Comparison of ENCODE assay signal across 14 cellular contexts in genomic region chr5:132481243-132482211, GRCh38. TPM values are rescaled to one million over a fixed set of nuclear protein-coding genes. Genes with fewer than 3 reads are reported as not detected.
A peak's percentile ranks its signal among the peaks of the same experiment; 100 is the strongest.
DNase-seq lines count a peak whose midpoint lies in the region; ATAC-seq, FAIRE-seq and TF ChIP-seq lines count a peak whose summit lies in the region.
"Had no signal": no experiment of that assay in that cellular context is flagged by ENCODE, and none has a peak within 500 bp of the region (broad histone marks: within the 10 kb centered on the region; RNA-seq: fewer than 3 reads in every experiment).

No MANE protein-coding gene starts in this region.

- CTCF ChIA-PET in activated CD4-positive, alpha-beta T cell treated with anti-CD3 and anti-CD28 coated beads for 36 hours (lab: Charles Lee): interaction anchor here (0.8 to 4.2 kb wide), 9 partner anchors 8 to 341 kb away, joined by 3 to 25 read pairs (median 10); partner anchors contain the start of gene IRF1
- CTCF ChIA-PET in Panc1 (lab: Charles Lee): interaction anchor here (0.7 kb wide), 1 partner anchor 340 kb away, joined by 4 read pairs; no protein-coding TSS in a partner anchor

- H3K14ac ChIP-seq in H9 (ENCODE audit: insufficient read depth, low read length): no peak overlapping the region

- no peaks in the 10 kb centered on the region for H3K9me3 Mint-ChIP-seq in activated CD4-positive, alpha-beta T cell treated with anti-CD3 and anti-CD28 coated beads for 36 hours (ENCODE audit: low read depth)
- no peaks in the 10 kb centered on the region for H3K9me3 Mint-ChIP-seq in activated naive CD8-positive, alpha-beta T cell treated with anti-CD3 and anti-CD28 coated beads, Interleukin-2, amount 10 ng/mL, durations not matched to agents 7 days and 5 days
- no peaks in the 10 kb centered on the region; a peak in 1 of 5 replicates for H3K9me3 Mint-ChIP-seq in H9

- in situ Hi-C loops in Panc1 (cut with HindIII; ENCODE audit: low pct_unique_long_range_greater_than_20kb, low sequenced_read_pairs) (loop anchor here (25.0 kb wide), 1 partner anchor 94 kb away; no protein-coding TSS in a partner anchor), gastrocnemius medialis (cut with MboI; ENCODE audit: low sequenced_read_pairs in 4 of 4) (no loop called here)

- peak; percentile 47 for DNase-seq in activated CD4-positive, alpha-beta T cell treated with anti-CD3 and anti-CD28 coated beads for 36 hours
- DNase-seq in activated CD4-positive, alpha-beta T cell treated with anti-CD3 and anti-CD28 coated beads, Interleukin-2, amount 50 U/mL, for 1 hour: no peak
- DNase-seq in Panc1 (ENCODE audit: low read depth, low spot score) (no peak), gastrocnemius medialis (peak in 1 of 2 donors; percentile 49), H9 (no peak), kidney (no peak)
- peak; percentile 31 for DNase-seq in activated naive CD8-positive, alpha-beta T cell treated with anti-CD3 and anti-CD28 coated beads, Interleukin-2, amount 10 ng/mL, durations not matched to agents 7 days and 5 days
- DNase-seq: NCI-H510A, retina had no signal

- intact Hi-C loops in activated CD4-positive, alpha-beta T cell treated with anti-CD3 and anti-CD28 coated beads for 36 hours (cut with DNase I, micrococcal nuclease): no loop called here
- intact Hi-C loops in Panc1 (cut with micrococcal nuclease; ENCODE audit: unreplicated experiment) (no loop called here), gastrocnemius medialis (cut with DNase I; ENCODE audit: low total_unique reads) (loop anchor here (2.0 to 5.0 kb wide), 2 partner anchors 25 to 34 kb away; no protein-coding TSS in a partner anchor), kidney (cut with DNase I) (loop anchor here (10.0 kb wide), 1 partner anchor 57 kb away; no protein-coding TSS in a partner anchor)

- H3K27me3 Mint-ChIP-seq in activated CD4-positive, alpha-beta T cell treated with anti-CD3 and anti-CD28 coated beads for 36 hours: no peaks in the 10 kb centered on the region
- H3K27me3 Mint-ChIP-seq in activated naive CD8-positive, alpha-beta T cell treated with anti-CD3 and anti-CD28 coated beads, Interleukin-2, amount 10 ng/mL, durations not matched to agents 7 days and 5 days: no peaks in the 10 kb centered on the region
- H3K27me3 Mint-ChIP-seq in H9 (ENCODE audit: low read depth): no peaks in the 10 kb centered on the region

- no peak overlapping the region for H3K56ac ChIP-seq in H9 (ENCODE audit: insufficient read length, low read depth, low read length)

- H4K8ac ChIP-seq in H9 (replicated peaks; ENCODE audit: insufficient read length, low read depth, low read length): no peak overlapping the region

- H4K91ac ChIP-seq in H9 (ENCODE audit: insufficient read length, low read depth, low read length): no peak overlapping the region

- H3K9ac ChIP-seq in H9 (ENCODE audit: extremely low read depth, insufficient read length, low read length): no peak overlapping the region
- no peak overlapping the region for H3K9ac ChIP-seq in kidney (ENCODE audit: low read length in 2 of 2)

- no peak overlapping the region for H3K23ac ChIP-seq in H9 (ENCODE audit: insufficient read length, low read depth, low read length)

- no peaks in the 10 kb centered on the region for H3K79me1 ChIP-seq in H9 (ENCODE audit: insufficient read depth, low read depth, low read length, poor library complexity, severe bottlenecking)

- H3K4ac ChIP-seq in H9 (ENCODE audit: low read depth, low read length): no peak overlapping the region

- no peak for TF ChIP-seq CTCF in Panc1 (IDR thresholded peaks at IDR 0.05)
- TF ChIP-seq CTCF in gastrocnemius medialis (IDR thresholded peaks at IDR 0.05 in 4 of 5, conservative IDR thresholded peaks at IDR 0.05 in 1 of 5): no peak
- TF ChIP-seq CTCF in H9 (conservative IDR thresholded peaks at IDR 0.05): no peak
- TF ChIP-seq CTCF in kidney (IDR thresholded peaks at IDR 0.05; ENCODE audit: borderline replicate concordance, extremely low read depth, insufficient read depth): no peak

- H4K5ac ChIP-seq in H9 (ENCODE audit: insufficient read length, low read depth, low read length): no peak overlapping the region

- no peak overlapping the region for H3K18ac ChIP-seq in H9 (ENCODE audit: insufficient read length, low read depth, low read length)

- H3K36me3 ChIP-seq in Panc1 (ENCODE audit: control insufficient read depth, insufficient read depth, low read length) (peaks cover 6% of the 10 kb centered on the region), gastrocnemius medialis (peaks cover 0 to 33% of the 10 kb centered on the region in 2 donors), kidney (ENCODE audit: control insufficient read depth in 1 of 2, insufficient read depth in 2 of 2, low read length in 2 of 2) (peaks cover 25 to 31% of the 10 kb centered on the region in 2 donors)

- H2BK20ac ChIP-seq in H9 (ENCODE audit: low read depth, low read length, poor library complexity, severe bottlenecking): no peak overlapping the region

- H3K4me3 ChIP-seq in Panc1 (ENCODE audit: low read depth in 2 of 2, low read length in 2 of 2) (no peak overlapping the region), gastrocnemius medialis (no peak overlapping the region), kidney (ENCODE audit: low read length in 2 of 2) (no peak overlapping the region)
- H3K4me3 ChIP-seq: hepatocyte, SJCRH30, thyroid gland had no signal

- no peak overlapping the region for H2AFZ ChIP-seq in H9 (ENCODE audit: low read length)
- H2AFZ ChIP-seq: hepatocyte had no signal

- H2BK5ac ChIP-seq in H9 (ENCODE audit: insufficient read length, low read length): no peak overlapping the region

- H3K9me3 ChIP-seq in Panc1 (ENCODE audit: control insufficient read depth, insufficient read depth, low read depth, low read length) (no peaks in the 10 kb centered on the region), gastrocnemius medialis (no peaks in the 10 kb centered on the region), H9 (ENCODE audit: control insufficient read depth, low read depth, low read length) (no peaks in the 10 kb centered on the region), kidney (ENCODE audit: control insufficient read depth in 1 of 2, low read length in 2 of 2) (no peaks in the 10 kb centered on the region)
- H3K9me3 ChIP-seq: SJCRH30, thyroid gland had no signal

- H2BK15ac ChIP-seq in H9 (ENCODE audit: low read depth, low read length): no peak overlapping the region

- no peaks in the 10 kb centered on the region for H3K79me2 ChIP-seq in H9 (ENCODE audit: insufficient read depth, low read length)
- H3K79me2 ChIP-seq: hepatocyte had no signal

- no peaks in the 10 kb centered on the region for H4K20me1 ChIP-seq in H9 (ENCODE audit: control insufficient read depth, insufficient read depth, insufficient read length)

- H3K36me3 Mint-ChIP-seq in activated CD4-positive, alpha-beta T cell treated with anti-CD3 and anti-CD28 coated beads for 36 hours (ENCODE audit: low read depth): peaks cover 44% of the 10 kb centered on the region
- peaks cover 29% of the 10 kb centered on the region for H3K36me3 Mint-ChIP-seq in activated naive CD8-positive, alpha-beta T cell treated with anti-CD3 and anti-CD28 coated beads, Interleukin-2, amount 10 ng/mL, durations not matched to agents 7 days and 5 days
- H3K36me3 Mint-ChIP-seq in H9 (ENCODE audit: insufficient read depth in 1 of 3, low read depth in 3 of 3): peaks cover 9 to 31% (median 24%) of the 10 kb centered on the region in 3 experiments

- POLR2A ChIA-PET in activated CD4-positive, alpha-beta T cell treated with anti-CD3 and anti-CD28 coated beads for 36 hours (lab: Charles Lee): interaction anchor here (0.6 to 10.0 kb wide), 19 partner anchors 8 to 284 kb away, joined by 3 to 116 read pairs (median 10); partner anchors contain the start of gene IRF1
- POLR2A ChIA-PET in Panc1 (lab: Charles Lee): interaction anchor here (0.6 to 0.7 kb wide), 3 partner anchors 17 to 106 kb away, joined by 3 to 5 read pairs (median 4); no protein-coding TSS in a partner anchor
- POLR2A ChIA-PET in activated naive CD8-positive, alpha-beta T cell treated with anti-CD3 and anti-CD28 coated beads, Interleukin-2, amount 10 ng/mL, durations not matched to agents 7 days and 5 days (lab: Charles Lee): interaction anchor here (0.6 to 30.8 kb wide), 19 partner anchors 5 to 486 kb away, joined by 3 to 1195 read pairs (median 4); partner anchors contain the start of gene IRF1

- no peak overlapping the region for H2AK5ac ChIP-seq in H9 (ENCODE audit: insufficient read length, low read length)

- H2BK12ac ChIP-seq in H9 (ENCODE audit: insufficient read length, low read depth, low read length): no peak overlapping the region

- no peak for TF ChIP-seq POLR2A in gastrocnemius medialis (IDR thresholded peaks at IDR 0.05)

- H3K23me2 ChIP-seq in H9 (ENCODE audit: insufficient read length, low read depth, low read length, poor library complexity, severe bottlenecking): no peaks in the 10 kb centered on the region

- peak overlapping the region; percentile 44 for H3K27ac Mint-ChIP-seq in activated CD4-positive, alpha-beta T cell treated with anti-CD3 and anti-CD28 coated beads for 36 hours
- H3K27ac Mint-ChIP-seq in activated naive CD8-positive, alpha-beta T cell treated with anti-CD3 and anti-CD28 coated beads, Interleukin-2, amount 10 ng/mL, durations not matched to agents 7 days and 5 days: peak overlapping the region; percentile 37
- H3K27ac Mint-ChIP-seq in H9: no peak overlapping the region

- no peak overlapping the region for H3K4me2 ChIP-seq in H9 (ENCODE audit: insufficient read depth, insufficient read length, low read length)
- H3K4me2 ChIP-seq: hepatocyte had no signal

- FAIRE-seq in kidney (lab: Jason Lieb, UNC): no peak

- H3K27me3 ChIP-seq in Panc1 (ENCODE audit: control insufficient read depth, insufficient read depth, low read length) (no peaks in the 10 kb centered on the region), gastrocnemius medialis (no peaks in the 10 kb centered on the region), H9 (ENCODE audit: insufficient read depth, low read length) (no peaks in the 10 kb centered on the region)
- H3K27me3 ChIP-seq: hepatocyte, SJCRH30, thyroid gland had no signal

- WGBS in H9 (ENCODE audit: extremely low coverage, insufficient read length, low lambda C conversion rate): no CpG with 5 or more reads among the region's 6 CpGs

- peak; percentile 34 for ATAC-seq in activated CD4-positive, alpha-beta T cell treated with anti-CD3 and anti-CD28 coated beads for 36 hours
- ATAC-seq in Panc1: peak; percentile 44
- ATAC-seq in activated naive CD8-positive, alpha-beta T cell treated with anti-CD3 and anti-CD28 coated beads, Interleukin-2, amount 10 ng/mL, durations not matched to agents 7 days and 5 days (ENCODE audit: low read depth): peak; percentile 5
- ATAC-seq in gastrocnemius medialis: peak; percentile 52 to 79
- ATAC-seq in GM21576 (IDR thresholded peaks at IDR 0.05; ENCODE audit: unreplicated experiment): no peak

- H3K4me1 ChIP-seq in Panc1 (ENCODE audit: control insufficient read depth, insufficient read depth, low read length): no peaks in the 10 kb centered on the region
- H3K4me1 ChIP-seq in gastrocnemius medialis: peaks cover 0 to 5% of the 10 kb centered on the region in 2 donors
- H3K4me1 ChIP-seq in H9 (ENCODE audit: insufficient read depth, low read length): no peaks in the 10 kb centered on the region
- peaks cover 0 to 24% of the 10 kb centered on the region in 2 donors for H3K4me1 ChIP-seq in kidney (ENCODE audit: control insufficient read depth in 1 of 2, insufficient read depth in 1 of 2, low read depth in 1 of 2, low read length in 2 of 2)
- H3K4me1 ChIP-seq: SJCRH30 had no signal

- no peak overlapping the region for H3T11ph ChIP-seq in H9 (ENCODE audit: low read length)

- peaks cover 68% of the 10 kb centered on the region for H3K4me1 Mint-ChIP-seq in activated CD4-positive, alpha-beta T cell treated with anti-CD3 and anti-CD28 coated beads for 36 hours
- peaks cover 62% of the 10 kb centered on the region for H3K4me1 Mint-ChIP-seq in activated naive CD8-positive, alpha-beta T cell treated with anti-CD3 and anti-CD28 coated beads, Interleukin-2, amount 10 ng/mL, durations not matched to agents 7 days and 5 days
- H3K4me1 Mint-ChIP-seq in H9: no peaks in the 10 kb centered on the region

- no peak overlapping the region for H2BK120ac ChIP-seq in H9 (ENCODE audit: low read depth, low read length, poor library complexity, severe bottlenecking)

- no TSS peak for BruUV-seq in Panc1 (replicated peaks; lab: Mats Ljungman, UMichigan)

- H3K27ac ChIP-seq in Panc1 (ENCODE audit: low read length): no peak overlapping the region
- H3K27ac ChIP-seq in gastrocnemius medialis: peak overlapping the region in 2 of 4 donors; percentile 65 to 70
- no peak overlapping the region for H3K27ac ChIP-seq in H9 (ENCODE audit: insufficient read length, low read depth, low read length)
- no peak overlapping the region for H3K27ac ChIP-seq in kidney (ENCODE audit: low read depth in 2 of 2, low read length in 2 of 2)
- H3K27ac ChIP-seq: hepatocyte, HL-60, SJCRH30, thyroid gland had no signal

- H3K4me3 Mint-ChIP-seq in activated CD4-positive, alpha-beta T cell treated with anti-CD3 and anti-CD28 coated beads for 36 hours: no peak overlapping the region
- H3K4me3 Mint-ChIP-seq in activated naive CD8-positive, alpha-beta T cell treated with anti-CD3 and anti-CD28 coated beads, Interleukin-2, amount 10 ng/mL, durations not matched to agents 7 days and 5 days: peak overlapping the region; percentile 3
- H3K4me3 Mint-ChIP-seq in H9: no peak overlapping the region

RNA-seq across cellular contexts. Expression of gene IRF1, which starts 9.0 kb away (rescaled TPM):
- 100 to 1,000 TPM; 121 to 130 TPM for total RNA-seq in activated CD4-positive, alpha-beta T cell treated with anti-CD3 and anti-CD28 coated beads for 36 hours
- total RNA-seq in Panc1 (2021; ENCODE audit: unreplicated experiment) (48.9 TPM), gastrocnemius medialis (10 to 100 TPM in 1 of 4 donors, 1 to 10 TPM in 3; 5.5 to 20.6 (median 8.4) TPM), H9 (2021) (7.2 and 8.7 TPM in 2 replicates), kidney (55.6 TPM)
- 46.4 TPM for polyA plus RNA-seq in Panc1 (2012; ENCODE audit: insufficient read length)
- 100 to 1,000 TPM; 228 to 238 TPM for total RNA-seq in activated naive CD8-positive, alpha-beta T cell treated with anti-CD3 and anti-CD28 coated beads, Interleukin-2, amount 10 ng/mL, durations not matched to agents 7 days and 5 days
- 20.5 TPM for polyA plus RNA-seq in kidney (ENCODE audit: insufficient read depth, low read depth, low replicate concordance)

Comparison
In these comparisons a context has a peak if more than half of its experiments do, and no peak if none do; other contexts are left out.
1. DNase-seq: peak in activated CD4-positive, alpha-beta T cell treated with anti-CD3 and anti-CD28 coated beads for 36 hours (single experiment) and activated naive CD8-positive, alpha-beta T cell treated with anti-CD3 and anti-CD28 coated beads, Interleukin-2, amount 10 ng/mL, durations not matched to agents 7 days and 5 days (single experiment); none in activated CD4-positive, alpha-beta T cell treated with anti-CD3 and anti-CD28 coated beads, Interleukin-2, amount 50 U/mL, for 1 hour (single experiment), Panc1 (single experiment), H9 (single experiment) and kidney (single experiment).
2. H3K27ac Mint-ChIP-seq: peak in activated CD4-positive, alpha-beta T cell treated with anti-CD3 and anti-CD28 coated beads for 36 hours (single experiment) and activated naive CD8-positive, alpha-beta T cell treated with anti-CD3 and anti-CD28 coated beads, Interleukin-2, amount 10 ng/mL, durations not matched to agents 7 days and 5 days (single experiment); none in H9 (0 of 3).
3. intact Hi-C loops: an anchor here in gastrocnemius medialis (2.0 to 5.0 kb wide) and kidney (10.0 kb wide); none called in activated CD4-positive, alpha-beta T cell treated with anti-CD3 and anti-CD28 coated beads for 36 hours and Panc1.